Comparison of ENCODE assay signal across 26 cellular contexts in genomic region chr1:217004776-217005436, GRCh38.
DNase-seq lines count a peak whose midpoint lies in the region; ATAC-seq and TF ChIP-seq lines count a peak whose summit lies in the region.
"Had no signal": no experiment of that assay in that cellular context is flagged by ENCODE, and none has a peak within 500 bp of the region (broad histone marks: within the 10 kb centered on the region; RNA-seq: fewer than 3 reads in every experiment).

No MANE protein-coding gene starts in this region.

- DNase-seq in DMS53 treated with DMSO at 0.1 percent for 48 hours (lab: John Stamatoyannopoulos, UW; ENCODE audit: unreplicated experiment) (peak; percentile 60), SW480 (ENCODE audit: low spot score) (peak; percentile 63), uterus (no peak), lower leg skin (ENCODE audit: low spot score in 2 of 2) (no peak)
- no peak for DNase-seq in stimulated activated CD4-positive, alpha-beta T cell treated with anti-CD3 and anti-CD28 coated beads, Interleukin-12 subunit alpha, Interleukin-12 subunit beta, amount 100 ng/mL, for 4 hours
- DNase-seq: ACHN; activated CD8-positive, alpha-beta T cell treated with anti-CD3 and anti-CD28 coated beads for 36 hours; activated gamma-delta T cell treated with Interleukin-2 at 50 U/mL for 16 hours; brain microvascular endothelial cell; effector CD8-positive, alpha-beta T cell; H7; hippocampal formation; KBM-7; mucosa of descending colon; NCI-H1694 treated with DMSO at 0.1 percent for 48 hours; NCI-H748 treated with DMSO at 0.1 percent for 48 hours; right lobe of liver; SHP77; stimulated activated CD8-positive, alpha-beta memory T cell treated with anti-CD3 and anti-CD28 coated beads, Interleukin-4, amount 100 ng/mL, for 48 hours; upper lobe of right lung had no signal

- no peak overlapping the region for H3K27ac ChIP-seq in uterus
- H3K27ac ChIP-seq: BLaER1 treated with 17β-estradiol and CSF1 and Interleukin-3, amounts not matched to agents 10 nM and 100 nM; brain microvascular endothelial cell; right lobe of liver; upper lobe of right lung had no signal

- H3K36me3 ChIP-seq in uterus = no peaks in the 10 kb centered on the region
- H3K36me3 ChIP-seq: BLaER1 treated with 17β-estradiol and CSF1 and Interleukin-3, amounts not matched to agents 10 nM and 100 nM; brain microvascular endothelial cell; right lobe of liver; upper lobe of right lung had no signal

- H3K4me3 ChIP-seq in uterus = no peak overlapping the region
- H3K4me3 ChIP-seq in lower leg skin (ENCODE audit: low read depth, poor library complexity, severe bottlenecking) = no peak overlapping the region
- H3K4me3 ChIP-seq: BLaER1 treated with 17β-estradiol and CSF1 and Interleukin-3, amounts not matched to agents 10 nM and 100 nM; mucosa of descending colon; right lobe of liver; upper lobe of right lung had no signal

- no peak for TF ChIP-seq CTCF in uterus (IDR thresholded peaks at IDR 0.05)
- no peak for TF ChIP-seq CTCF in lower leg skin (IDR thresholded peaks at IDR 0.05)

- H3K4me1 ChIP-seq in uterus = no peaks in the 10 kb centered on the region
- H3K4me1 ChIP-seq: BLaER1 treated with 17β-estradiol and CSF1 and Interleukin-3, amounts not matched to agents 10 nM and 100 nM; right lobe of liver; upper lobe of right lung had no signal

- TF ChIP-seq POLR2A in uterus (IDR thresholded peaks at IDR 0.05) (no peak), lower leg skin (IDR thresholded peaks at IDR 0.05) (no peak)

- H3K27me3 ChIP-seq in uterus = no peaks in the 10 kb centered on the region
- H3K27me3 ChIP-seq: BLaER1 treated with 17β-estradiol and CSF1 and Interleukin-3, amounts not matched to agents 10 nM and 100 nM; brain microvascular endothelial cell; right lobe of liver; upper lobe of right lung had no signal

- ATAC-seq in GM19025 (IDR thresholded peaks at IDR 0.05; ENCODE audit: low read depth, unreplicated experiment) (peak; percentile 73), HG03342 (IDR thresholded peaks at IDR 0.05; ENCODE audit: unreplicated experiment) (peak; percentile 52), GM21423 (IDR thresholded peaks at IDR 0.05; ENCODE audit: unreplicated experiment) (no peak)
- ATAC-seq: activated CD4-positive, CD25-positive, alpha-beta regulatory T cell treated with anti-CD3 and anti-CD28 coated beads, Interleukin-2, amount 50 U/mL, for 24 hours; activated CD8-positive, alpha-beta T cell treated with anti-CD3 and anti-CD28 coated beads for 36 hours; esophagus mucosa; mucosa of descending colon; right lobe of liver; upper lobe of right lung had no signal

- H3K9me3 ChIP-seq in uterus = no peaks in the 10 kb centered on the region
- H3K9me3 ChIP-seq: BLaER1 treated with 17β-estradiol and CSF1 and Interleukin-3, amounts not matched to agents 10 nM and 100 nM; mucosa of descending colon; right lobe of liver; upper lobe of right lung had no signal

- 79 to 80% methylated on average over 4 of the region's 4 CpGs for WGBS in lower leg skin, 2 donors

- intact Hi-C loops in uterus (cut with DNase I; ENCODE audit: low total_unique reads) (no loop called here), lower leg skin (cut with DNase I; ENCODE audit: low total_unique reads) (no loop called here)

Comparison
In these comparisons a context has a peak if more than half of its experiments do, and no peak if none do; other contexts are left out.
1. DNase-seq: peak in DMS53 treated with DMSO at 0.1 percent for 48 hours (single experiment) and SW480 (single experiment); none in uterus (0 of 2), lower leg skin (0 of 2) and stimulated activated CD4-positive, alpha-beta T cell treated with anti-CD3 and anti-CD28 coated beads, Interleukin-12 subunit alpha, Interleukin-12 subunit beta, amount 100 ng/mL, for 4 hours (single experiment).